ENCODE assay signal across 8 cellular contexts in the genomic region with DNA sequence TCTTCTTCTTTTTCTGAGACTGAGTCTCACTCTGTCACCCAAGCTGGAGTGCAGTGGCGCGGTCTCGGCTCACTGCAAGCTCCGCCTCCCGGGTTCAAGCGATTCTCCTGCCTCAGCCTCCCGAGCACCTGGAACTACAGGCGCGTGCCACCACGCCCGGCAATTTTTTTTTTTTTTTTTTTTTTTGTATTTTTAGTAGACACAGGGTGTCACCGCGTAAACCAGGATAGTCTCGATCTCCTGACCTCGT. TPM values are rescaled to one million over a fixed set of nuclear protein-coding genes. Genes with fewer than 3 reads are reported as not detected.
DNase-seq lines count a peak whose midpoint lies in the region; ATAC-seq and TF ChIP-seq lines count a peak whose summit lies in the region.
"Not testable (repeated sequence)": the region's sequence is repeated elsewhere in the genome, so short reads cannot be mapped to it uniquely, and the experiment has no call there.

A gene (plus strand): TSS at position 188 of the 250 bp plus-strand sequence. CDS start 4,913 bp downstream, outside the sequence.

- not testable (repeated sequence) for H3K4me1 ChIP-seq in colonic mucosa; iPS DF 6.9 (ENCODE audit: control insufficient read depth, insufficient read depth, low read length)
- H3K4me1 ChIP-seq in thoracic aorta (ENCODE audit: control insufficient read depth in 1 of 2, low read depth in 2 of 2): peaks cover 0 to 12% of the 10 kb centered on the region in 2 donors

- H3K27ac Mint-ChIP-seq in activated CD4-positive, alpha-beta memory T cell treated with anti-CD3 and anti-CD28 coated beads, Interleukin-2, amount 10 ng/mL, durations not matched to agents 7 days and 5 days: peak within 1 kb of the TSS; percentile 85

- H3K36me3 Mint-ChIP-seq in activated CD4-positive, alpha-beta memory T cell treated with anti-CD3 and anti-CD28 coated beads, Interleukin-2, amount 10 ng/mL, durations not matched to agents 7 days and 5 days (ENCODE audit: low read depth): not testable (repeated sequence)

- not testable (repeated sequence) for TF ChIP-seq EP300 in neural cell (conservative IDR thresholded peaks at IDR 0.05; ENCODE audit: poor library complexity, severe bottlenecking)

- H3K79me2 ChIP-seq in neural cell (replicated peaks; ENCODE audit: insufficient read depth, low read length): not testable (repeated sequence)

- H3K4me2 ChIP-seq in neural cell (ENCODE audit: low read length): peak within 1 kb of the TSS; percentile 90

- DNase-seq in GM06990 (ENCODE audit: extremely low read depth, insufficient read length); HEK293T (ENCODE audit: extremely low spot score); activated CD4-positive, alpha-beta memory T cell treated with anti-CD3 and anti-CD28 coated beads, Interleukin-2, amount 10 ng/mL, durations not matched to agents 7 days and 5 days; colonic mucosa; iPS DF 6.9 (ENCODE audit: low read depth, low spot score); thoracic aorta (ENCODE audit: low spot score): not testable (repeated sequence)
- peak; percentile 0 for DNase-seq in LHCN-M2 (ENCODE audit: low read depth)

- not testable (repeated sequence) for TF ChIP-seq RAD21 in neural cell (conservative IDR thresholded peaks at IDR 0.05)

- H3K27me3 Mint-ChIP-seq in activated CD4-positive, alpha-beta memory T cell treated with anti-CD3 and anti-CD28 coated beads, Interleukin-2, amount 10 ng/mL, durations not matched to agents 7 days and 5 days: not testable (repeated sequence)

- H2AFZ ChIP-seq in neural cell (ENCODE audit: low read depth, low read length): peak within 1 kb of the TSS; percentile 90

- H3K27me3 ChIP-seq in GM06990 (replicated peaks; ENCODE audit: control insufficient read depth, insufficient read depth, low read length); colonic mucosa; iPS DF 6.9 (ENCODE audit: control insufficient read depth, insufficient read depth, low read length); neural cell (ENCODE audit: insufficient read depth, low read depth, low read length); thoracic aorta (replicated peaks; ENCODE audit: insufficient read depth): not testable (repeated sequence)

- H3K9me3 Mint-ChIP-seq in activated CD4-positive, alpha-beta memory T cell treated with anti-CD3 and anti-CD28 coated beads, Interleukin-2, amount 10 ng/mL, durations not matched to agents 7 days and 5 days: not testable (repeated sequence)

- H3K36me3 ChIP-seq in GM06990 (ENCODE audit: control insufficient read depth, insufficient read depth, low read length); colonic mucosa; iPS DF 6.9 (ENCODE audit: control insufficient read depth, insufficient read depth, low read length); neural cell (ENCODE audit: insufficient read depth, low read length); thoracic aorta: not testable (repeated sequence)

- H4K20me1 ChIP-seq in neural cell (ENCODE audit: insufficient read depth): not testable (repeated sequence)

- intact Hi-C loops in colonic mucosa (cut with DNase I): loop anchor here (5.0 kb wide), 2 partner anchors 57 to 142 kb away; no protein-coding TSS in a partner anchor

- H3K9me3 ChIP-seq in colonic mucosa; iPS DF 6.9 (ENCODE audit: control insufficient read depth, insufficient read depth, low read length); neural cell (ENCODE audit: low read length); thoracic aorta: not testable (repeated sequence)

- H3K27ac ChIP-seq in colonic mucosa (peak within 1 kb of the TSS; percentile 89), neural cell (ENCODE audit: low read length) (peak within 1 kb of the TSS; percentile 89), thoracic aorta (peak within 1 kb of the TSS; percentile 73 to 88)
- H3K27ac ChIP-seq in iPS DF 6.9 (ENCODE audit: low read length): not testable (repeated sequence)

- CTCF ChIA-PET in HEK293T (lab: Yijun Ruan, JAX): interaction anchor here (0.6 kb wide), 1 partner anchor 270 kb away, joined by 3 read pairs; no protein-coding TSS in a partner anchor
- CTCF ChIA-PET in activated CD4-positive, alpha-beta memory T cell treated with anti-CD3 and anti-CD28 coated beads, Interleukin-2, amount 10 ng/mL, durations not matched to agents 7 days and 5 days (lab: Charles Lee): interaction anchor here (0.7 to 1.2 kb wide), 2 partner anchors 24 to 1473 kb away, joined by 3 read pairs; no protein-coding TSS in a partner anchor

- H3K9ac ChIP-seq in colonic mucosa (ENCODE audit: low read depth in 2 of 2, low read length in 2 of 2) (peak within 1 kb of the TSS; percentile 80 to 94), neural cell (ENCODE audit: low read length) (peak within 1 kb of the TSS; percentile 80)

- not testable (repeated sequence) for H3K9me2 ChIP-seq in neural cell (ENCODE audit: insufficient read depth, low read length)

- WGBS in iPS DF 6.9 (ENCODE audit: insufficient coverage, insufficient read length): no CpG with 5 or more reads among the region's 15 CpGs

- peaks cover 18% of the 10 kb centered on the region for H3K4me1 Mint-ChIP-seq in activated CD4-positive, alpha-beta memory T cell treated with anti-CD3 and anti-CD28 coated beads, Interleukin-2, amount 10 ng/mL, durations not matched to agents 7 days and 5 days

- ATAC-seq in thoracic aorta (ENCODE audit: insufficient number of reproducible peaks, low FRiP score, low read depth): not testable (repeated sequence)

- not testable (repeated sequence) for TF ChIP-seq CTCF in GM06990 (IDR thresholded peaks at IDR 0.05; ENCODE audit: insufficient read depth, low read length, poor library complexity, severe bottlenecking); colonic mucosa (IDR thresholded peaks at IDR 0.05); neural cell (IDR thresholded peaks at IDR 0.05; ENCODE audit: poor library complexity, severe bottlenecking); thoracic aorta (IDR thresholded peaks at IDR 0.05)

- H3K4me3 ChIP-seq in GM06990 (replicated peaks; ENCODE audit: low read depth, low read length) (peak within 1 kb of the TSS; percentile 78), colonic mucosa (peak within 1 kb of the TSS; percentile 76), iPS DF 6.9 (ENCODE audit: low read length) (peak within 1 kb of the TSS; percentile 95; the same call in 1 of the 2 replicates), neural cell (ENCODE audit: low read length) (peak within 1 kb of the TSS; percentile 78), thoracic aorta (peak within 1 kb of the TSS; percentile 77)

- H3K4me3 Mint-ChIP-seq in activated CD4-positive, alpha-beta memory T cell treated with anti-CD3 and anti-CD28 coated beads, Interleukin-2, amount 10 ng/mL, durations not matched to agents 7 days and 5 days: peak within 1 kb of the TSS; percentile 96

- POLR2A ChIA-PET in HEK293T (lab: Yijun Ruan, JAX): interaction anchor here (1.1 to 1.2 kb wide), 2 partner anchors 13 to 24 kb away, joined by 4 to 5 read pairs; no protein-coding TSS in a partner anchor
- POLR2A ChIA-PET in activated CD4-positive, alpha-beta memory T cell treated with anti-CD3 and anti-CD28 coated beads, Interleukin-2, amount 10 ng/mL, durations not matched to agents 7 days and 5 days (lab: Charles Lee): interaction anchor here (0.6 to 0.9 kb wide), 3 partner anchors 27 to 1897 kb away, joined by 3 to 4 read pairs (median 3); a partner anchor contains a TSS

- H3F3A ChIP-seq in neural cell (ENCODE audit: insufficient read depth, low read length, poor library complexity, severe bottlenecking): not testable (repeated sequence)

TF ChIP-seq in HEK293T, 16 proteins besides CTCF, POLR2A, EP300 and RAD21:
- peak; percentile 49; the same call in 1 of the 2 replicates for TF ChIP-seq ZNF384 (IDR thresholded peaks at IDR 0.05)

RNA-seq across cellular contexts. Expression of the gene that starts here (rescaled TPM):
- total RNA-seq in LHCN-M2 (2014; rRNA removed) (0.40 and 0.45 TPM in 2 replicates), colonic mucosa (1 to 10 TPM; 5.3 to 9.9 TPM), thoracic aorta (under 1 TPM in 1 of 2 donors, not detected in 1; 0.56 TPM)
- polyA plus RNA-seq in LHCN-M2 (2012): 0.21 TPM
- under 1 TPM; 0.40 to 0.50 TPM for total RNA-seq in activated CD4-positive, alpha-beta memory T cell treated with anti-CD3 and anti-CD28 coated beads, Interleukin-2, amount 10 ng/mL, durations not matched to agents 7 days and 5 days
- 1.4 and 1.6 TPM in 2 replicates for polyA plus RNA-seq in neural cell
- 1.2 and 1.5 TPM in 2 replicates for polyA minus RNA-seq in neural cell

Comparison
In these comparisons a context has a peak if more than half of its experiments do, and no peak if none do; other contexts are left out.
1. Peak in DNase-seq in LHCN-M2; RNA of the gene not detected or under 1 TPM.